8 cellular contexts compared by ENCODE assay signal in genomic region chr19:2271516-2272103, GRCh38. TPM values are rescaled to one million over a fixed set of nuclear protein-coding genes. Genes with fewer than 3 reads are reported as not detected.
DNase-seq lines count a peak whose midpoint lies in the region; ATAC-seq and TF ChIP-seq lines count a peak whose summit lies in the region.

No MANE protein-coding gene starts in this region.

- peaks cover 65% of the 10 kb centered on the region for H3K79me2 ChIP-seq in DOHH2 (ENCODE audit: control insufficient read depth, low read length)

- peak overlapping the region; percentile 18 for H4K91ac ChIP-seq in mesenchymal stem cell (ENCODE audit: low read length)

- no peak overlapping the region for H2AFZ ChIP-seq in mesenchymal stem cell (ENCODE audit: low read depth, low read length)

- no peak overlapping the region for H3K23ac ChIP-seq in mesenchymal stem cell (ENCODE audit: low read length in 2 of 2)

- H3K9ac ChIP-seq in mesenchymal stem cell (ENCODE audit: low read length): peak overlapping the region; percentile 96

- no peak overlapping the region for H2BK12ac ChIP-seq in mesenchymal stem cell (ENCODE audit: low read length in 2 of 2)

- H3K36me3 ChIP-seq in DOHH2 (ENCODE audit: control insufficient read depth, low read length): peaks cover 57% of the 10 kb centered on the region
- no peaks in the 10 kb centered on the region for H3K36me3 ChIP-seq in breast epithelium
- H3K36me3 ChIP-seq in mesenchymal stem cell (ENCODE audit: control insufficient read depth in 1 of 2, insufficient read depth in 2 of 2, low read depth in 1 of 2, low read length in 2 of 2): peaks cover 24 to 54% of the 10 kb centered on the region in 2 experiments

- intact Hi-C loops in breast epithelium (cut with DNase I; ENCODE audit: low total_unique reads): loop anchor here (5.0 to 10.0 kb wide), 2 partner anchors 34 to 107 kb away; partner anchors contain the start of genes DOT1L, PLEKHJ1 and SF3A2

- H3F3A ChIP-seq in DOHH2 (ENCODE audit: control insufficient read depth, insufficient read depth): peaks cover 37% of the 10 kb centered on the region

- DNase-seq in NCI-H226 (peak; percentile 68), breast epithelium (ENCODE audit: low spot score in 2 of 2) (no peak), mesenchymal stem cell (peak; percentile 53), NCI-H2081 (lab: John Stamatoyannopoulos, UW) (no peak), GM10266 (ENCODE audit: extremely low spot score) (no peak), NCI-H187 treated with DMSO at 0.1 percent for 48 hours (lab: John Stamatoyannopoulos, UW) (no peak)

- no peak overlapping the region for H2BK5ac ChIP-seq in mesenchymal stem cell (ENCODE audit: low read depth, low read length, poor library complexity, severe bottlenecking)

- WGBS in mesenchymal stem cell: 59% methylated on average over 27 of the region's 27 CpGs

- peaks cover 24% of the 10 kb centered on the region for H4K20me1 ChIP-seq in DOHH2 (ENCODE audit: control insufficient read depth, insufficient read depth, low read depth, low read length)

- TF ChIP-seq POLR2A in breast epithelium (IDR thresholded peaks at IDR 0.05): no peak

- H3K18ac ChIP-seq in mesenchymal stem cell (ENCODE audit: low read depth in 1 of 2, low read length in 2 of 2): no peak overlapping the region

- H3K14ac ChIP-seq in mesenchymal stem cell (ENCODE audit: low read length in 2 of 2): peak overlapping the region in 1 of 2 experiments; percentile 57

- H3K9me3 ChIP-seq in DOHH2 (ENCODE audit: control insufficient read depth, insufficient read depth, low read length) (no peaks in the 10 kb centered on the region), breast epithelium (no peaks in the 10 kb centered on the region), mesenchymal stem cell (ENCODE audit: control insufficient read depth, low read length) (no peaks in the 10 kb centered on the region)

- H2BK15ac ChIP-seq in mesenchymal stem cell (ENCODE audit: low read depth, poor library complexity, severe bottlenecking): peak overlapping the region; percentile 60

- peak overlapping the region; percentile 34 for H2BK120ac ChIP-seq in mesenchymal stem cell (ENCODE audit: low read depth, low read length)

- no peak overlapping the region for H3K4ac ChIP-seq in mesenchymal stem cell (ENCODE audit: low read depth in 1 of 2, low read length in 2 of 2)

- no peak for ATAC-seq in HG03045 (IDR thresholded peaks at IDR 0.05; ENCODE audit: unreplicated experiment)

- H3K4me3 ChIP-seq in DOHH2 (ENCODE audit: low read length) (peak overlapping the region; percentile 86), breast epithelium (peak overlapping the region; percentile 76 to 100 (median 82)), mesenchymal stem cell (ENCODE audit: insufficient read depth in 1 of 2, low read depth in 1 of 2, low read length in 2 of 2) (peak overlapping the region; percentile 92 to 95)

- TF ChIP-seq CTCF in DOHH2 (IDR thresholded peaks at IDR 0.05; ENCODE audit: low read depth, low read length, poor library complexity, severe bottlenecking): no peak
- TF ChIP-seq CTCF in breast epithelium (IDR thresholded peaks at IDR 0.05): no peak
- no peak for TF ChIP-seq CTCF in GM10266 (IDR thresholded peaks at IDR 0.05; ENCODE audit: control insufficient read depth, insufficient read depth, low read depth, missing control alignments)

- no peaks in the 10 kb centered on the region for H3K27me3 ChIP-seq in DOHH2 (ENCODE audit: control insufficient read depth, low read length)
- H3K27me3 ChIP-seq in breast epithelium: no peaks in the 10 kb centered on the region
- no peaks in the 10 kb centered on the region for H3K27me3 ChIP-seq in mesenchymal stem cell (ENCODE audit: control insufficient read depth in 1 of 2, insufficient read depth in 1 of 2, low read length in 2 of 2)

- no peak overlapping the region for H4K8ac ChIP-seq in mesenchymal stem cell (ENCODE audit: low read length)

- peaks cover 12% of the 10 kb centered on the region for H3K79me1 ChIP-seq in mesenchymal stem cell (replicated peaks; ENCODE audit: low read length, poor library complexity, severe bottlenecking)

- H3K27ac ChIP-seq in DOHH2 (ENCODE audit: low read depth, low read length) (peak overlapping the region; percentile 85), breast epithelium (peak overlapping the region; percentile 99 to 100), mesenchymal stem cell (ENCODE audit: low read length, poor library complexity, severe bottlenecking) (peak overlapping the region; percentile 54)

- no peak overlapping the region for H2AK5ac ChIP-seq in mesenchymal stem cell (ENCODE audit: low read length, severe bottlenecking)

- no peaks in the 10 kb centered on the region for H3K9me2 ChIP-seq in DOHH2 (replicated peaks; ENCODE audit: control insufficient read depth, low read length)

- H3K4me2 ChIP-seq in DOHH2 (ENCODE audit: low read length) (peak overlapping the region; percentile 99), mesenchymal stem cell (ENCODE audit: low read length, poor library complexity, severe bottlenecking) (peak overlapping the region; percentile 78)

- H3K4me1 ChIP-seq in DOHH2 (ENCODE audit: control insufficient read depth, low read length): peaks cover 45% of the 10 kb centered on the region
- H3K4me1 ChIP-seq in breast epithelium: peaks cover 23 to 25% of the 10 kb centered on the region in 2 donors
- peaks cover 50% of the 10 kb centered on the region for H3K4me1 ChIP-seq in mesenchymal stem cell (ENCODE audit: control insufficient read depth, insufficient read depth, low read depth, low read length)

RNA-seq across cellular contexts. Expression of gene PEAK3, which starts 10.4 kb away (rescaled TPM):
- total RNA-seq in breast epithelium: 1 to 10 TPM in 1 of 3 donors, not detected in 2; 1.8 TPM
- 0.75 TPM for polyA plus RNA-seq in mesenchymal stem cell (2013, experiment 1 of 2)
- polyA plus RNA-seq in mesenchymal stem cell (2013, experiment 2 of 2): 0.88 TPM

RNA-seq across cellular contexts. Expression of gene JSRP1, which starts 15.4 kb away (rescaled TPM):
- 1 to 10 TPM in 2 of 3 donors, not detected in 1; 1.0 to 2.3 TPM for total RNA-seq in breast epithelium
- 0.17 TPM for polyA plus RNA-seq in mesenchymal stem cell (2013, experiment 1 of 2)
- polyA plus RNA-seq in mesenchymal stem cell (2013, experiment 2 of 2): 0.10 TPM

RNA-seq across cellular contexts. Expression of gene AMH, which starts 22.5 kb away (rescaled TPM):
- total RNA-seq in breast epithelium: 1 to 10 TPM in 2 of 3 donors, not detected in 1; 2.5 to 3.9 TPM
- 3.1 TPM for polyA plus RNA-seq in mesenchymal stem cell (2013, experiment 1 of 2)
- 3.1 TPM for polyA plus RNA-seq in mesenchymal stem cell (2013, experiment 2 of 2)

RNA-seq across cellular contexts. Expression of gene SF3A2, which starts 35.0 kb away (rescaled TPM):
- total RNA-seq in breast epithelium: 10 to 100 TPM; 32.6 to 38.0 (median 33.3) TPM
- 66.8 TPM for polyA plus RNA-seq in mesenchymal stem cell (2013, experiment 1 of 2)
- 60.7 TPM for polyA plus RNA-seq in mesenchymal stem cell (2013, experiment 2 of 2)

RNA-seq across cellular contexts. Expression of gene PLEKHJ1, which starts 35.5 kb away (rescaled TPM):
- total RNA-seq in breast epithelium: 10 to 100 TPM; 44.6 to 52.8 (median 47.4) TPM
- polyA plus RNA-seq in mesenchymal stem cell (2013, experiment 1 of 2): 53.7 TPM
- 52.9 TPM for polyA plus RNA-seq in mesenchymal stem cell (2013, experiment 2 of 2)

Comparison
In these comparisons a context has a peak if more than half of its experiments do, and no peak if none do; other contexts are left out.
1. DNase-seq: peak in NCI-H226 (single experiment) and mesenchymal stem cell (single experiment); none in breast epithelium (0 of 2), NCI-H2081 (0 of 2), GM10266 (single experiment) and NCI-H187 treated with DMSO at 0.1 percent for 48 hours (single experiment).
2. Peak in every context shown above with its lines, with median percentiles within 50 percentile points of each other: H3K27ac ChIP-seq and H3K4me3 ChIP-seq.